In the genomic region with DNA sequence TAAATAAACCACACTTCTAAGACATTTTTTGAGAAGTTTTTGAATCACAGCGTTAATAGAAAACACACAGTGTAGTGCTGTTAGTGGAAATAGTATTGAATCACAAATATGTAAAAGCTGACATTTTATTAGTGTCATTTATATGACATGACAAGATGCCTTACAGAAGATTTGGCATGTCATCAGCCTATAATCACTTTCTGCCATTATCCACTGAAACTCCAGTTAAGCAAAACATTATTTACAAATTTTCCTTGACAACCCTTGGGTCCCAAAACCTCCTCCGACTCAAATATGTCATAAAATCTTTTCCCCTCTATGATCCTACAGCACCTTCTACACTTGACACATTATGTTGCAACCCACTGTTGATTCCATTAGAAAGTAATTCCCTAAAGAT, we compare ENCODE assay signal across 7 cellular contexts.
"Had no signal": no experiment of that assay in that cellular context is flagged by ENCODE, and none has a peak within 500 bp of the region (broad histone marks: within the 10 kb centered on the region; RNA-seq: fewer than 3 reads in every experiment).

No MANE protein-coding gene starts in this region.

- FAIRE-seq: GM12878, GM12891, GM12892, GM18507, GM19239 had no signal

- H3K4me3 ChIP-seq: GM12878 had no signal

- ATAC-seq: GM12878 had no signal

- DNase-seq: GDM1, GF-D8 had no signal
